In the genomic region with DNA sequence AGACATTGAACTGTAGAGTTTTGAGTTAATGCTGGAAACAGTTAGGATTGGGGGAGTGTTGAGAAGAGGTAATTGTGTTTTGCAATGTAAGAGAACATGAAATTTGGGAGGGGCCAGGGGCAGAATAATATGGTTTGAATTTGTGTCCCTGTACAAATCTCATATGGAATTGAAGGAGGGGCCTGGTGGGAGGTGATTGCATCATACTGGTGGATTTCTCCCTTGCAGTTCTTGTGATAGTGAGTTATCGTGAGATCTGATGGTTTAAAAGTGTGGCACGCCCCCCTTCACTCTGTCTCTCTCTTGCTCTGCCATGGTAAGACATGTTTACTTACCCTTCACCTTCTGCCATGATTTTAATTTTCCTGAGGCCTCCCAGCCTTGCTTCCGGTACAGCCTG, we compare ENCODE assay signal across 29 cellular contexts.
"Had no signal": no experiment of that assay in that cellular context is flagged by ENCODE, and none has a peak within 500 bp of the region (broad histone marks: within the 10 kb centered on the region; RNA-seq: fewer than 3 reads in every experiment).

No MANE protein-coding gene starts in this region.

- H3K36me3 Mint-ChIP-seq: activated naive CD4-positive, alpha-beta T cell treated with anti-CD3 and anti-CD28 coated beads, Interleukin-2, amount 50 U/mL, for 72 hours had no signal

- H3K9me3 ChIP-seq: adrenal gland, body of pancreas, breast epithelium had no signal

- H3K4me3 ChIP-seq: adrenal gland, body of pancreas, breast epithelium, PC-9 had no signal

- H3K4me1 ChIP-seq: adrenal gland, body of pancreas, breast epithelium had no signal

- DNase-seq: activated CD4-positive, alpha-beta T cell treated with anti-CD3 and anti-CD28 coated beads, Interleukin-2, amount 10 ng/mL, durations not matched to agents 24 days and 14 days; activated CD4-positive, alpha-beta T cell treated with anti-CD3 and anti-CD28 coated beads, Interleukin-2, amount 50 U/mL, for 4 hours; activated CD8-positive, alpha-beta T cell treated with anti-CD3 and anti-CD28 coated beads for 36 hours; activated effector memory CD4-positive, alpha-beta T cell treated with anti-CD3 and anti-CD28 coated beads, Interleukin-2, amount 50 U/mL, for 16 hours; activated naive CD4-positive, alpha-beta T cell treated with Interleukin-2 at 50 U/mL for 16 hours; activated T-cell treated with anti-CD3 and anti-CD28 coated beads, Interleukin-2, amount 50 U/mL, for 1 hour; activated T-cell treated with anti-CD3 and anti-CD28 coated beads, Interleukin-2, amount 50 U/mL, for 72 hours; adrenal gland; body of pancreas; KG1; MM.1S; MV-4-11; NCI-H1092; NCI-H1436 treated with DMSO at 0.1 percent for 48 hours; NCI-H1694 treated with DMSO at 0.1 percent for 48 hours; NCI-H2029; NCI-H345; NCI-H524 treated with DMSO at 0.1 percent for 48 hours; PC-9; SIG-M5; SW 1271; T-helper 1 cell; T1000; WERI-Rb-1 had no signal

- H3K9me3 Mint-ChIP-seq: activated CD4-positive, alpha-beta T cell treated with anti-CD3 and anti-CD28 coated beads, Interleukin-2, amount 10 ng/mL, durations not matched to agents 24 days and 14 days; activated CD8-positive, alpha-beta T cell treated with anti-CD3 and anti-CD28 coated beads for 36 hours had no signal

- H3K27ac ChIP-seq: adrenal gland, body of pancreas, breast epithelium, PC-9, RWPE1, WERI-Rb-1 had no signal

- H2AFZ ChIP-seq: PC-9 had no signal

- H3K4me3 Mint-ChIP-seq: activated CD4-positive, alpha-beta T cell treated with anti-CD3 and anti-CD28 coated beads, Interleukin-2, amount 10 ng/mL, durations not matched to agents 24 days and 14 days; activated CD8-positive, alpha-beta T cell treated with anti-CD3 and anti-CD28 coated beads for 36 hours; activated T-cell treated with anti-CD3 and anti-CD28 coated beads, Interleukin-2, amount 50 U/mL, for 72 hours; activated T-helper 17 cell treated with anti-CD3 and anti-CD28 coated beads, Interleukin-2, amount 50 U/mL, for 72 hours had no signal

- H3K4me1 Mint-ChIP-seq: activated CD4-positive, alpha-beta T cell treated with anti-CD3 and anti-CD28 coated beads, Interleukin-2, amount 10 ng/mL, durations not matched to agents 24 days and 14 days; activated T-helper 17 cell treated with anti-CD3 and anti-CD28 coated beads, Interleukin-2, amount 50 U/mL, for 72 hours had no signal

- H3K27ac Mint-ChIP-seq: activated CD4-positive, alpha-beta T cell treated with anti-CD3 and anti-CD28 coated beads, Interleukin-2, amount 10 ng/mL, durations not matched to agents 24 days and 14 days; activated CD8-positive, alpha-beta T cell treated with anti-CD3 and anti-CD28 coated beads for 36 hours; activated naive CD4-positive, alpha-beta T cell treated with anti-CD3 and anti-CD28 coated beads, Interleukin-2, amount 50 U/mL, for 72 hours; activated T-cell treated with anti-CD3 and anti-CD28 coated beads, Interleukin-2, amount 50 U/mL, for 72 hours; activated T-helper 17 cell treated with anti-CD3 and anti-CD28 coated beads, Interleukin-2, amount 50 U/mL, for 72 hours had no signal

- ATAC-seq: activated CD8-positive, alpha-beta T cell treated with anti-CD3 and anti-CD28 coated beads for 36 hours; activated naive CD4-positive, alpha-beta T cell treated with anti-CD3 and anti-CD28 coated beads, Interleukin-2, amount 50 U/mL, for 72 hours; activated T-cell treated with anti-CD3 and anti-CD28 coated beads, Interleukin-2, amount 50 U/mL, for 72 hours; activated T-helper 17 cell treated with anti-CD3 and anti-CD28 coated beads, Interleukin-2, amount 50 U/mL, for 72 hours; body of pancreas; Right ventricle myocardium inferior had no signal

- H3K27me3 ChIP-seq: adrenal gland, body of pancreas, breast epithelium had no signal

- H3K4me2 ChIP-seq: PC-9 had no signal

- H3K27me3 Mint-ChIP-seq: activated CD4-positive, alpha-beta T cell treated with anti-CD3 and anti-CD28 coated beads, Interleukin-2, amount 10 ng/mL, durations not matched to agents 24 days and 14 days; activated CD8-positive, alpha-beta T cell treated with anti-CD3 and anti-CD28 coated beads for 36 hours; activated T-helper 17 cell treated with anti-CD3 and anti-CD28 coated beads, Interleukin-2, amount 50 U/mL, for 72 hours had no signal

- H3K36me3 ChIP-seq: adrenal gland, breast epithelium, WERI-Rb-1 had no signal
